In genomic region chr9:125241000-125241862, GRCh38 we compare ENCODE assay signal across 8 cellular contexts. TPM values are rescaled to one million over a fixed set of nuclear protein-coding genes. Genes with fewer than 3 reads are reported as not detected.
DNase-seq lines count a peak whose midpoint lies in the region; ATAC-seq and TF ChIP-seq lines count a peak whose summit lies in the region.

Gene HSPA5, minus strand, starts transcription at chr9:125241343. Its CDS starts 217 bp downstream, at chr9:125241126.

- H4K20me1 ChIP-seq in KMS-11 (ENCODE audit: insufficient read depth), result peaks cover 36% of the 10 kb centered on the region

- H3K4me1 ChIP-seq in KMS-11 (ENCODE audit: low read depth, poor library complexity, severe bottlenecking) (peaks cover 32% of the 10 kb centered on the region), Peyer's patch (peaks cover 5 to 43% (median 17%) of the 10 kb centered on the region in 4 donors), muscle layer of colon (ENCODE audit: insufficient read depth, low read length) (peaks cover 43% of the 10 kb centered on the region)

- no peak; the same call in 1 of the 2 replicates for TF ChIP-seq CTCF in KMS-11 (conservative IDR thresholded peaks at IDR 0.05; ENCODE audit: low read depth, low read length)
- peak in 1 of 6 experiments; percentile 26 for TF ChIP-seq CTCF in Peyer's patch (IDR thresholded peaks at IDR 0.05)

- H3K4me2 ChIP-seq in KMS-11, result peak within 1 kb of the TSS; percentile 90

- ATAC-seq in GM21737 (IDR thresholded peaks at IDR 0.05; ENCODE audit: unreplicated experiment), result peak; percentile 93
- ATAC-seq in esophagus mucosa, result peak; percentile 98

- TF ChIP-seq POLR2A in Peyer's patch (IDR thresholded peaks at IDR 0.05), result peak; percentile 97

- H3K27me3 ChIP-seq in KMS-11 (ENCODE audit: insufficient read depth, low read depth), result no peaks in the 10 kb centered on the region; the same call in 1 of the 2 replicates
- no peaks in the 10 kb centered on the region for H3K27me3 ChIP-seq in Peyer's patch
- H3K27me3 ChIP-seq in muscle layer of colon (ENCODE audit: control insufficient read depth in 1 of 2, insufficient read depth in 2 of 2, low read length in 2 of 2), result no peaks in the 10 kb centered on the region

- H3K9me3 ChIP-seq in Peyer's patch (no peaks in the 10 kb centered on the region), muscle layer of colon (ENCODE audit: low read length) (no peaks in the 10 kb centered on the region)

- H3K36me3 ChIP-seq in KMS-11 (ENCODE audit: insufficient read depth) (peaks cover 38% of the 10 kb centered on the region), Peyer's patch (peaks cover 0 to 34% (median 2%) of the 10 kb centered on the region in 3 donors), muscle layer of colon (ENCODE audit: insufficient read depth, low read length) (peaks cover 31% of the 10 kb centered on the region)

- H2AFZ ChIP-seq in KMS-11 (ENCODE audit: low read depth), result peak within 1 kb of the TSS; percentile 76

- peak; percentile 97 for DNase-seq in DMS79 treated with DMSO at 0.1 percent for 48 hours (lab: John Stamatoyannopoulos, UW)
- DNase-seq in Peyer's patch, result peak; percentile 100
- peak; percentile 99 to 100 for DNase-seq in activated T-cell treated with anti-CD3 and anti-CD28 coated beads, Interleukin-2, amount 50 U/mL, for 48 hours
- DNase-seq in stimulated activated CD8-positive, alpha-beta memory T cell treated with anti-CD3 and anti-CD28 coated beads, Interleukin-7, amount 100 ng/mL, for 24 hours (ENCODE audit: low read depth), result peak; percentile 100

- peaks cover 49% of the 10 kb centered on the region for H3K79me2 ChIP-seq in KMS-11 (ENCODE audit: insufficient read depth, low read depth)

- H3K4me3 ChIP-seq in KMS-11 (IDR thresholded peaks at IDR 0.05; ENCODE audit: insufficient read depth, low read depth, low read length) (no peak within 1 kb of the TSS), Peyer's patch (peak within 1 kb of the TSS; percentile 81 to 99 (median 92)), muscle layer of colon (ENCODE audit: low read depth in 1 of 2, low read length in 2 of 2) (peak within 1 kb of the TSS; percentile 88 to 98)

- H3K27ac ChIP-seq in KMS-11 (peak within 1 kb of the TSS; percentile 94), Peyer's patch (peak within 1 kb of the TSS; percentile 93 to 98 (median 96)), muscle layer of colon (ENCODE audit: low read depth, low read length) (peak within 1 kb of the TSS; percentile 98)

- H3K9ac ChIP-seq in KMS-11, result peak within 1 kb of the TSS; percentile 99
- peak within 1 kb of the TSS; percentile 96 for H3K9ac ChIP-seq in muscle layer of colon (ENCODE audit: low read length)

RNA-seq across cellular contexts. Expression of gene HSPA5, which starts in this region (rescaled TPM):
- total RNA-seq in Peyer's patch (100 to 1,000 TPM in 1 of 4 donors, 10 to 100 TPM in 3; 65.6 to 136 (median 86.0) TPM), esophagus mucosa (119 TPM)
